In the genomic region with DNA sequence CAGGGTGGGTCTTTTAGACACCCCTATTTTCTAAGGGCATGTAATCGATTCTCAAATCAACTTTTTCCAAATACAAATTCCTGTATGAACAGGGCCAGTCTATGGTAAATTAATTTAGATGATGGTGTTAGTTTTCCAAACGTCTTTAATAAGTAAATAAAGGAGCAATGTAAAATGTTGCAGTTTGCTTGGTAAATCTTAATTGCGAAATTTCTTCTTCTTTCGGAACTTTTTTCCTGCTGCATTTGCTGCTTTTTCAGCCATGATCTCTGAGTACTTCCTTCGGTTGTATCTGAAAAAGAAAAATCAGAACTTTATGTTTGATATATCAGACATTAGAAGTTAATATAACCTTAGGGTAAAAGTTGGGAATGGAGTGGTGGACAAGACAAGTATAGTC, we compare ENCODE assay signal across 1 cellular context.
TF ChIP-seq lines count a peak whose summit lies in the region.

No MANE protein-coding gene starts in this region.

TF ChIP-seq in K562, 482 proteins besides CTCF, POLR2A, EP300 and RAD21:
- TF ChIP-seq HLTF (IDR thresholded peaks at IDR 0.05) (no peak), CEBPB (tag; IDR thresholded peaks at IDR 0.05) (peak; percentile 55)
